In the genomic region with DNA sequence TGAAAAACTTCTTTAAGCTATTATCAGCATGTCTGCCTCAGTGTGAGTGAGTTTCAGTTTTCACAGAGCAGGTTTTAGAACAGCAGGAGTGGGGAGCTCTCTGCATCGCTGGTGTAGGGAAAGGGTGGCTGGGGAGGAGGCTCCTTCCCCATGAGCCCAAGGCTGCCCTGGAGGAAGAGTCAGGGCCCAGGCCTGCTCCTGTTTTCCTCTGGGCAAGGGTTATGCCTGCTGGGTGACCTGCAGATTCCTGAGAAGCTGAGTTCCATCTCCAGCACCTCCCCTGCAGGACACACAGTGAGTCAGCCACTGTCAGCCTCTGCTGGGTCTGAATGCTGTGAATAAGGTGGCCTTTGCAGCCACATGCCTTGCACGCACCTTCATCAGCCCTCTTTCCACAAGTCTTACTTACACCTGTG, we compare ENCODE assay signal across 13 cellular contexts.
DNase-seq lines count a peak whose midpoint lies in the region; ATAC-seq and TF ChIP-seq lines count a peak whose summit lies in the region.
"Had no signal": no experiment of that assay in that cellular context is flagged by ENCODE, and none has a peak within 500 bp of the region (broad histone marks: within the 10 kb centered on the region; RNA-seq: fewer than 3 reads in every experiment).

No MANE protein-coding gene starts in this region.

- H3K27ac ChIP-seq in body of pancreas: no peak overlapping the region

- peaks cover 8% of the 10 kb centered on the region for H3K4me1 ChIP-seq in neuron (ENCODE audit: insufficient read depth, low read length)
- H3K4me1 ChIP-seq in body of pancreas: no peaks in the 10 kb centered on the region

- 81 to 88% methylated on average over 2 of the region's 2 CpGs for WGBS in body of pancreas, 2 donors

- H2AFZ ChIP-seq in neuron (ENCODE audit: low read depth, low read length): peak overlapping the region; percentile 4

- ATAC-seq in GM18868 (IDR thresholded peaks at IDR 0.05; ENCODE audit: unreplicated experiment): peak; percentile 34
- ATAC-seq in body of pancreas: no peak
- no peak for ATAC-seq in GM18909 (IDR thresholded peaks at IDR 0.05; ENCODE audit: poor library complexity, unreplicated experiment)
- ATAC-seq in HG03460 (IDR thresholded peaks at IDR 0.05; ENCODE audit: unreplicated experiment): no peak
- ATAC-seq in Right ventricle myocardium inferior: no peak
- ATAC-seq: T-helper 17 cell had no signal

- no peaks in the 10 kb centered on the region for H3K36me3 ChIP-seq in neuron (ENCODE audit: insufficient read depth, low read length)
- no peaks in the 10 kb centered on the region for H3K36me3 ChIP-seq in body of pancreas (replicated peaks in 1 of 2; ENCODE audit: insufficient read depth in 1 of 2, low read depth in 2 of 2)

- no peak overlapping the region for H3K4me3 ChIP-seq in cardiac fibroblast (replicated peaks in 1 of 2; ENCODE audit: low read depth in 2 of 2, low read length in 2 of 2)
- H3K4me3 ChIP-seq in neuron (ENCODE audit: low read length): no peak overlapping the region
- no peak overlapping the region for H3K4me3 ChIP-seq in body of pancreas

- TF ChIP-seq CTCF in cardiac fibroblast (IDR thresholded peaks at IDR 0.05; ENCODE audit: low read depth, low read length) (no peak), body of pancreas (IDR thresholded peaks at IDR 0.05) (no peak)

- H3K9me3 ChIP-seq in neuron (ENCODE audit: low read length): no peaks in the 10 kb centered on the region
- H3K9me3 ChIP-seq in body of pancreas: no peaks in the 10 kb centered on the region

- TF ChIP-seq POLR2A in body of pancreas (IDR thresholded peaks at IDR 0.05): no peak

- intact Hi-C loops in body of pancreas (cut with DNase I): no loop called here
- intact Hi-C loops in Right ventricle myocardium inferior (cut with DNase I): no loop called here

- H3K27me3 ChIP-seq in neuron (ENCODE audit: insufficient read depth, low read length): no peaks in the 10 kb centered on the region
- no peaks in the 10 kb centered on the region for H3K27me3 ChIP-seq in body of pancreas

- DNase-seq in M059J (ENCODE audit: low read depth) (peak; percentile 91), cardiac fibroblast (ENCODE audit: low read depth in 2 of 2) (peak; percentile 9 to 48), body of pancreas (no peak), Right ventricle myocardium inferior (ENCODE audit: missing footprints) (no peak)
- DNase-seq: activated T-cell treated with anti-CD3 and anti-CD28 coated beads, Interleukin-2, amount 50 U/mL, for 48 hours; GDM1; NCI-H187 treated with DMSO at 0.1 percent for 48 hours; small intestine; T-helper 17 cell had no signal

Comparison
In these comparisons a context has a peak if more than half of its experiments do, and no peak if none do; other contexts are left out.
1. DNase-seq: peak in M059J (single experiment) and cardiac fibroblast (2 of 2); none in body of pancreas (0 of 4) and Right ventricle myocardium inferior (single experiment).